In the genomic region with DNA sequence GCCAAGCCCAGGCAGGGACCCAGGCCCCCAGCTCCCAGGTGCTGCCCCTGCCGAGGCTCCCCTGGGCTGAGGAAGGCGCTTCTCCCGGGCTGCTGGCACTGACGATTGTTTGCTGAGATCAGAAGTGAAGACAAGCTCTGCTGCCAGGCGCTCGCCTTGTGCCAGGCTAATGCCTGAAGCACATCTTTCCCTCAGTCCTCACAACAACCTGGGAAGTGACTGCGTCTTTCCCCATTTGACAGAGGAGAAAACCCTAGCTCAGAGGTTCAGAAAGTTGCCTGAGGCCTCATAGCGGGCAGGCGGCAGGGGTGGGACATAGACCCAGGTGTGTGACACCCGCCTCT, we compare ENCODE assay signal across 1 cellular context.
TF ChIP-seq lines count a peak whose summit lies in the region.

No MANE protein-coding gene starts in this region.

TF ChIP-seq in IMR-90, 13 proteins besides CTCF, POLR2A, EP300 and RAD21 (continued from another document):
- TF ChIP-seq, protein P1, sequence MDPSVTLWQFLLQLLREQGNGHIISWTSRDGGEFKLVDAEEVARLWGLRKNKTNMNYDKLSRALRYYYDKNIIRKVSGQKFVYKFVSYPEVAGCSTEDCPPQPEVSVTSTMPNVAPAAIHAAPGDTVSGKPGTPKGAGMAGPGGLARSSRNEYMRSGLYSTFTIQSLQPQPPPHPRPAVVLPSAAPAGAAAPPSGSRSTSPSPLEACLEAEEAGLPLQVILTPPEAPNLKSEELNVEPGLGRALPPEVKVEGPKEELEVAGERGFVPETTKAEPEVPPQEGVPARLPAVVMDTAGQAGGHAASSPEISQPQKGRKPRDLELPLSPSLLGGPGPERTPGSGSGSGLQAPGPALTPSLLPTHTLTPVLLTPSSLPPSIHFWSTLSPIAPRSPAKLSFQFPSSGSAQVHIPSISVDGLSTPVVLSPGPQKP (IDR thresholded peaks at IDR 0.05; ENCODE audit: borderline replicate concordance, low read depth, low read length): no peak
- TF ChIP-seq RCOR1 (IDR thresholded peaks at IDR 0.05; ENCODE audit: insufficient replicate concordance, low read length) (no peak), CEBPB (IDR thresholded peaks at IDR 0.05; ENCODE audit: low read depth, low read length) (no peak), BHLHE40 (IDR thresholded peaks at IDR 0.05; ENCODE audit: low read depth, low read length) (no peak), MXI1 (IDR thresholded peaks at IDR 0.05; ENCODE audit: borderline replicate concordance, low read depth, low read length) (no peak), MAZ (IDR thresholded peaks at IDR 0.05; ENCODE audit: borderline replicate concordance, low read depth, low read length) (no peak)
TF ChIP-seq in IMR-90: peak in this region for 0.
